ENCODE assay signal across 24 cellular contexts in the genomic region with DNA sequence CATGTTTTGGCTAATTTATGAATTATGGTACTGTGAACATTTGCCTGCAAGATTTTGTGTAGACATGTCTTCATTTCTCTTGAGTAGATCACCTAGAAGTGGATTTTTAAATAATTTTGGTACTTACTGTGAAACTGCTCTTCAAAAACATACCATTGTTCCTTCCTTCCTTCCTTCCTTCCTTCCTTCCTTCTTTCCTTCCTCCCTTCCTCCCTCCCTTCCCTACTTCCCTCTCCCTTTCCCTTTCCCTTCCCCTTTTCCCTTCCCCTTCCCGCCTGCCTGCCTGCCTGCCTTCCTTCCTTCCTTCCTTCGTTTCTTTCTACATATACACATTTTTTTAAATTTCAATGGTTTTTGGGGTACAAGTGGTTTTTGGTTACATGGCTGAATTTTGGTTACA.
DNase-seq lines count a peak whose midpoint lies in the region; ATAC-seq, FAIRE-seq and TF ChIP-seq lines count a peak whose summit lies in the region.
"Had no signal": no experiment of that assay in that cellular context is flagged by ENCODE, and none has a peak within 500 bp of the region (broad histone marks: within the 10 kb centered on the region; RNA-seq: fewer than 3 reads in every experiment).

No MANE protein-coding gene starts in this region.

- H3K79me2 ChIP-seq in HepG2 (ENCODE audit: insufficient read depth, low read length) = no peaks in the 10 kb centered on the region

- H2AFZ ChIP-seq in HepG2 (ENCODE audit: low read length) = no peak overlapping the region

- CTCF ChIA-PET in HepG2 (lab: Yijun Ruan, JAX; ENCODE audit: low intra/inter-chr PET ratio, low total read pairs) = no interaction called here
- CTCF ChIA-PET in activated naive CD4-positive, alpha-beta T cell treated with anti-CD3 and anti-CD28 coated beads, Interleukin-2, amount 10 ng/mL, durations not matched to agents 7 days and 5 days (lab: Charles Lee) = no interaction called here

- ATAC-seq in HepG2 = no peak
- ATAC-seq in right lobe of liver = no peak
- ATAC-seq in Right ventricle myocardium superior (ENCODE audit: poor library complexity) = no peak
- no peak for ATAC-seq in HG03439 (IDR thresholded peaks at IDR 0.05; ENCODE audit: unreplicated experiment)
- ATAC-seq: A549; CD8-positive, alpha-beta T cell had no signal

- H3K4me1 ChIP-seq in HepG2 (ENCODE audit: insufficient read depth, low read length) (peaks cover 14% of the 10 kb centered on the region), right lobe of liver (peaks cover 0 to 20% (median 7%) of the 10 kb centered on the region in 4 donors)
- H3K4me1 ChIP-seq: A549, Caco-2 had no signal

- 100% methylated on average over 2 of the region's 2 CpGs for WGBS in HepG2 (ENCODE audit: low lambda C conversion rate)
- WGBS in right lobe of liver (ENCODE audit: insufficient coverage, low coverage, low lambda C conversion rate, missing lambda C conversion rate) = 63% methylated on average over 2 of the region's 2 CpGs

- H3K9me3 ChIP-seq in HepG2 (ENCODE audit: low read length) (no peaks in the 10 kb centered on the region), right lobe of liver (no peaks in the 10 kb centered on the region)
- H3K9me3 ChIP-seq: A549; BLaER1 treated with 17β-estradiol and CSF1 and Interleukin-3, amounts not matched to agents 10 nM and 100 nM; Caco-2 had no signal

- H3K36me3 ChIP-seq in HepG2 (replicated peaks in 1 of 2; ENCODE audit: control insufficient read depth in 1 of 2, insufficient read depth in 2 of 2, low read length in 2 of 2) (peaks cover 6 to 66% of the 10 kb centered on the region in 2 experiments; a peak in 3 of 5 replicates), right lobe of liver (peaks cover 4 to 53% (median 11%) of the 10 kb centered on the region in 4 donors)

- TF ChIP-seq CTCF in HepG2 (CRISPR knock-in tag; IDR thresholded peaks at IDR 0.05) = no peak
- TF ChIP-seq CTCF in right lobe of liver (IDR thresholded peaks at IDR 0.05) = no peak
- no peak for TF ChIP-seq CTCF in VCaP (conservative IDR thresholded peaks at IDR 0.05)
- no peak for TF ChIP-seq CTCF in fibroblast of villous mesenchyme (IDR thresholded peaks at IDR 0.05; ENCODE audit: insufficient read depth, low read depth, low read length)
- no peak for TF ChIP-seq CTCF in neural crest cell (conservative IDR thresholded peaks at IDR 0.05)

- H3K27me3 ChIP-seq in HepG2 (ENCODE audit: control insufficient read depth in 1 of 2, insufficient read depth in 2 of 2, low read length in 2 of 2) = no peaks in the 10 kb centered on the region
- H3K27me3 ChIP-seq in right lobe of liver = no peaks in the 10 kb centered on the region
- H3K27me3 ChIP-seq: BLaER1 treated with 17β-estradiol and CSF1 and Interleukin-3, amounts not matched to agents 10 nM and 100 nM had no signal

- no peak overlapping the region for H3K4me2 ChIP-seq in HepG2 (ENCODE audit: low read depth, low read length)
- H3K4me2 ChIP-seq: A549; BLaER1 treated with 17β-estradiol and CSF1 and Interleukin-3, amounts not matched to agents 10 nM and 100 nM had no signal

- peaks cover 18% of the 10 kb centered on the region for H3K36me3 Mint-ChIP-seq in neural crest cell (ENCODE audit: low read depth)
- H3K36me3 Mint-ChIP-seq in activated naive CD4-positive, alpha-beta T cell treated with anti-CD3 and anti-CD28 coated beads, Interleukin-2, amount 10 ng/mL, durations not matched to agents 7 days and 5 days = peaks cover 31% of the 10 kb centered on the region

- H3K27ac ChIP-seq in HepG2 (ENCODE audit: extremely low read length, insufficient read depth, low read length) = no peak overlapping the region
- no peak overlapping the region for H3K27ac ChIP-seq in right lobe of liver
- peak overlapping the region; percentile 95 for H3K27ac ChIP-seq in VCaP
- H3K27ac ChIP-seq: 22Rv1; A549; BLaER1 treated with 17β-estradiol and CSF1 and Interleukin-3, amounts not matched to agents 10 nM and 100 nM; C4-2B had no signal

- H3K27ac Mint-ChIP-seq in neural crest cell (ENCODE audit: unreplicated experiment) = peak overlapping the region; percentile 23
- no peak overlapping the region for H3K27ac Mint-ChIP-seq in activated naive CD4-positive, alpha-beta T cell treated with anti-CD3 and anti-CD28 coated beads, Interleukin-2, amount 10 ng/mL, durations not matched to agents 7 days and 5 days
- H3K27ac Mint-ChIP-seq: B cell; CD4-positive, alpha-beta T cell; CD8-positive, alpha-beta T cell had no signal

- H4K20me1 ChIP-seq in HepG2 (ENCODE audit: insufficient read depth, low read length) = no peaks in the 10 kb centered on the region

- no peak for TF ChIP-seq RAD21 in HepG2 (CRISPR knock-in tag; IDR thresholded peaks at IDR 0.05)

- POLR2A ChIA-PET in HepG2 (lab: Yijun Ruan, JAX) = no interaction called here

- intact Hi-C loops in HepG2 (cut with micrococcal nuclease; ENCODE audit: unreplicated experiment) (loop anchor here (2.0 kb wide), 1 partner anchor 31 kb away; no protein-coding TSS in a partner anchor), right lobe of liver (cut with DNase I) (no loop called here), Right ventricle myocardium superior (cut with DNase I) (no loop called here)

- TF ChIP-seq EP300 in HepG2 (IDR thresholded peaks at IDR 0.05; ENCODE audit: low read depth in 2 of 2, low read length in 2 of 2) = no peak
- TF ChIP-seq EP300 in HepG2 (CRISPR knock-in tag; IDR thresholded peaks at IDR 0.05; ENCODE audit: borderline replicate concordance) = no peak

- H3K9me3 Mint-ChIP-seq in neural crest cell = no peaks in the 10 kb centered on the region
- H3K9me3 Mint-ChIP-seq in activated naive CD4-positive, alpha-beta T cell treated with anti-CD3 and anti-CD28 coated beads, Interleukin-2, amount 10 ng/mL, durations not matched to agents 7 days and 5 days = no peaks in the 10 kb centered on the region
- H3K9me3 Mint-ChIP-seq: CD4-positive, alpha-beta T cell; CD8-positive, alpha-beta T cell had no signal

- H3K4me1 Mint-ChIP-seq in neural crest cell = peaks cover 10% of the 10 kb centered on the region
- H3K4me1 Mint-ChIP-seq in activated naive CD4-positive, alpha-beta T cell treated with anti-CD3 and anti-CD28 coated beads, Interleukin-2, amount 10 ng/mL, durations not matched to agents 7 days and 5 days = no peaks in the 10 kb centered on the region
- H3K4me1 Mint-ChIP-seq: B cell had no signal

- in situ Hi-C loops in HepG2 (cut with HindIII; ENCODE audit: extremely low pct_ligation_motif_present, low pct_unique_long_range_greater_than_20kb) = no loop called here

- DNase-seq in HepG2 (ENCODE audit: low spot score) (no peak), right lobe of liver (no peak), fibroblast of villous mesenchyme (ENCODE audit: low read depth) (no peak), neural crest cell (ENCODE audit: low read depth, low spot score) (no peak), Right ventricle myocardium superior (no peak)
- DNase-seq in activated naive CD4-positive, alpha-beta T cell treated with anti-CD3 and anti-CD28 coated beads, Interleukin-2, amount 10 ng/mL, durations not matched to agents 7 days and 5 days = no peak
- DNase-seq: AML-193; Caco-2; Calu3; CD4-positive, alpha-beta T cell; CD8-positive, alpha-beta T cell; DMS79 treated with DMSO at 0.1 percent for 48 hours; GF-D8 had no signal

- H3K4me3 ChIP-seq in HepG2 (replicated peaks in 1 of 3; ENCODE audit: insufficient read depth in 1 of 3, low read depth in 2 of 3, low read length in 3 of 3) (no peak overlapping the region), right lobe of liver (no peak overlapping the region), fibroblast of villous mesenchyme (ENCODE audit: low read depth, low read length) (peak overlapping the region; percentile 31)
- H3K4me3 ChIP-seq: A549; BLaER1 treated with 17β-estradiol and CSF1 and Interleukin-3, amounts not matched to agents 10 nM and 100 nM had no signal

- no peak overlapping the region for H3K4me3 Mint-ChIP-seq in neural crest cell
- no peak overlapping the region for H3K4me3 Mint-ChIP-seq in activated naive CD4-positive, alpha-beta T cell treated with anti-CD3 and anti-CD28 coated beads, Interleukin-2, amount 10 ng/mL, durations not matched to agents 7 days and 5 days
- H3K4me3 Mint-ChIP-seq: B cell; CD4-positive, alpha-beta T cell; CD8-positive, alpha-beta T cell had no signal

- no peak overlapping the region for H3K9ac ChIP-seq in HepG2 (ENCODE audit: insufficient read depth, low read depth, low read length)
- H3K9ac ChIP-seq: BLaER1 treated with 17β-estradiol and CSF1 and Interleukin-3, amounts not matched to agents 10 nM and 100 nM had no signal

- H3K27me3 Mint-ChIP-seq in neural crest cell (ENCODE audit: low read depth) = no peaks in the 10 kb centered on the region
- no peaks in the 10 kb centered on the region for H3K27me3 Mint-ChIP-seq in activated naive CD4-positive, alpha-beta T cell treated with anti-CD3 and anti-CD28 coated beads, Interleukin-2, amount 10 ng/mL, durations not matched to agents 7 days and 5 days
- H3K27me3 Mint-ChIP-seq: B cell; CD4-positive, alpha-beta T cell had no signal

- no peak for FAIRE-seq in HepG2 (lab: Jason Lieb, UNC)
- FAIRE-seq: A549, D721Med, G401.6, GM12891, GM19239 had no signal

- no TSS peak for BruUV-seq in HepG2 (replicated peaks; lab: Mats Ljungman, UMichigan)

- no peak for TF ChIP-seq POLR2A in HepG2 (IDR thresholded peaks at IDR 0.05; ENCODE audit: insufficient read depth in 1 of 2, low read depth in 2 of 2, low read length in 2 of 2)
- no peak for TF ChIP-seq POLR2A in right lobe of liver (IDR thresholded peaks at IDR 0.05)

TF ChIP-seq in HepG2, 621 proteins besides CTCF, POLR2A, EP300 and RAD21:
- no peak for TF ChIP-seq RXRA (CRISPR knock-in tag; IDR thresholded peaks at IDR 0.05)
- peak; percentile 87 for TF ChIP-seq HNRNPK (IDR thresholded peaks at IDR 0.05; ENCODE audit: low read depth, low read length, poor library complexity, severe bottlenecking)
TF ChIP-seq in HepG2: peak in this region for 1.
